ENCODE assay signal across 12 cellular contexts in genomic region chr12:31759621-31760459, GRCh38. TPM values are rescaled to one million over a fixed set of nuclear protein-coding genes. Genes with fewer than 3 reads are reported as not detected.
DNase-seq lines count a peak whose midpoint lies in the region; ATAC-seq and TF ChIP-seq lines count a peak whose summit lies in the region.
"Had no signal": no experiment of that assay in that cellular context is flagged by ENCODE, and none has a peak within 500 bp of the region (broad histone marks: within the 10 kb centered on the region; RNA-seq: fewer than 3 reads in every experiment).

No MANE protein-coding gene starts in this region.

- peak; percentile 48 for ATAC-seq in GM21528 (IDR thresholded peaks at IDR 0.05; ENCODE audit: low FRiP score, unreplicated experiment)
- no peak for ATAC-seq in T-cell (replicated peaks in 1 of 4)
- no peak for ATAC-seq in right cardiac atrium
- no peak for ATAC-seq in HG02973 (IDR thresholded peaks at IDR 0.05; ENCODE audit: unreplicated experiment)
- ATAC-seq in HG03432 (IDR thresholded peaks at IDR 0.05; ENCODE audit: unreplicated experiment) = no peak
- ATAC-seq: gastroesophageal sphincter had no signal

- H3K4me1 ChIP-seq in neutrophil (ENCODE audit: control insufficient read depth in 1 of 2, insufficient read depth in 1 of 2, low read depth in 1 of 2, low read length in 1 of 2) = peaks cover 0 to 4% of the 10 kb centered on the region in 2 experiments
- H3K4me1 ChIP-seq in right cardiac atrium (ENCODE audit: control insufficient read depth, insufficient read depth, low read length) = no peaks in the 10 kb centered on the region
- H3K4me1 ChIP-seq: gastroesophageal sphincter, SJSA1, upper lobe of left lung had no signal

- peak overlapping the region; percentile 54 for H3K27ac ChIP-seq in neutrophil
- no peak overlapping the region for H3K27ac ChIP-seq in right cardiac atrium (ENCODE audit: low read length)
- H3K27ac ChIP-seq: gastroesophageal sphincter, SJSA1, upper lobe of left lung had no signal

- H3K4me3 ChIP-seq in neutrophil (ENCODE audit: low read depth in 1 of 2, low read length in 1 of 2) = no peak overlapping the region
- no peak overlapping the region for H3K4me3 ChIP-seq in right cardiac atrium (ENCODE audit: low read length)
- H3K4me3 ChIP-seq: gastroesophageal sphincter, SJSA1, upper lobe of left lung had no signal

- H3K4me1 Mint-ChIP-seq in T-cell = peaks cover 17 to 20% (median 18%) of the 10 kb centered on the region in 3 donors

- H3K9me3 ChIP-seq in neutrophil (no peaks in the 10 kb centered on the region), right cardiac atrium (ENCODE audit: control insufficient read depth, low read length) (no peaks in the 10 kb centered on the region)
- H3K9me3 ChIP-seq: gastroesophageal sphincter, SJSA1, upper lobe of left lung had no signal

- WGBS in right cardiac atrium = 92% methylated on average over 4 of the region's 4 CpGs

- TF ChIP-seq CTCF in neutrophil (IDR thresholded peaks at IDR 0.05) = no peak

- no peaks in the 10 kb centered on the region for H3K27me3 ChIP-seq in neutrophil
- no peaks in the 10 kb centered on the region for H3K27me3 ChIP-seq in right cardiac atrium (ENCODE audit: control insufficient read depth, insufficient read depth)
- H3K27me3 ChIP-seq: gastroesophageal sphincter, SJSA1, upper lobe of left lung had no signal

- H3K36me3 Mint-ChIP-seq in T-cell = no peaks in the 10 kb centered on the region

- peaks cover 0 to 5% (median 3%) of the 10 kb centered on the region in 3 donors for H3K9me3 Mint-ChIP-seq in T-cell

- DNase-seq in DMS53 treated with DMSO at 0.1 percent for 48 hours (lab: John Stamatoyannopoulos, UW; ENCODE audit: unreplicated experiment) (peak; percentile 45), T-cell (no peak), right cardiac atrium (no peak)
- DNase-seq: central memory CD4-positive, alpha-beta T cell; NCI-H2029 treated with DMSO at 0.1 percent for 48 hours; upper lobe of left lung had no signal

- intact Hi-C loops in right cardiac atrium (cut with DNase I) = no loop called here

- POLR2A ChIA-PET in T-cell (lab: Charles Lee) = interaction anchor here (0.5 to 0.7 kb wide), 3 partner anchors 148 to 540 kb away, joined by 3 to 9 read pairs (median 6); no protein-coding TSS in a partner anchor

- CTCF ChIA-PET in T-cell (lab: Charles Lee) = interaction anchor here in 1 of 2 donors (1.5 kb wide), 1 partner anchor 107 kb away, joined by 3 read pairs; no protein-coding TSS in a partner anchor

- H3K27me3 Mint-ChIP-seq in T-cell = no peaks in the 10 kb centered on the region

- no peak overlapping the region for H3K4me3 Mint-ChIP-seq in T-cell

- no peaks in the 10 kb centered on the region for H3K36me3 ChIP-seq in neutrophil
- H3K36me3 ChIP-seq: gastroesophageal sphincter, SJSA1, upper lobe of left lung had no signal

- peak overlapping the region; percentile 32 to 44 for H3K27ac Mint-ChIP-seq in T-cell

RNA-seq across cellular contexts. Expression of gene AMN1, which starts 31.0 kb away (rescaled TPM):
- total RNA-seq in T-cell (10 to 100 TPM in 4 of 5 donors, 1 to 10 TPM in 1; 8.4 to 13.6 (median 12.2) TPM), right cardiac atrium (10 to 100 TPM; 10.7 to 13.9 (median 11.6) TPM)
- polyA plus RNA-seq in right cardiac atrium = 9.6 TPM
